In the genomic region with DNA sequence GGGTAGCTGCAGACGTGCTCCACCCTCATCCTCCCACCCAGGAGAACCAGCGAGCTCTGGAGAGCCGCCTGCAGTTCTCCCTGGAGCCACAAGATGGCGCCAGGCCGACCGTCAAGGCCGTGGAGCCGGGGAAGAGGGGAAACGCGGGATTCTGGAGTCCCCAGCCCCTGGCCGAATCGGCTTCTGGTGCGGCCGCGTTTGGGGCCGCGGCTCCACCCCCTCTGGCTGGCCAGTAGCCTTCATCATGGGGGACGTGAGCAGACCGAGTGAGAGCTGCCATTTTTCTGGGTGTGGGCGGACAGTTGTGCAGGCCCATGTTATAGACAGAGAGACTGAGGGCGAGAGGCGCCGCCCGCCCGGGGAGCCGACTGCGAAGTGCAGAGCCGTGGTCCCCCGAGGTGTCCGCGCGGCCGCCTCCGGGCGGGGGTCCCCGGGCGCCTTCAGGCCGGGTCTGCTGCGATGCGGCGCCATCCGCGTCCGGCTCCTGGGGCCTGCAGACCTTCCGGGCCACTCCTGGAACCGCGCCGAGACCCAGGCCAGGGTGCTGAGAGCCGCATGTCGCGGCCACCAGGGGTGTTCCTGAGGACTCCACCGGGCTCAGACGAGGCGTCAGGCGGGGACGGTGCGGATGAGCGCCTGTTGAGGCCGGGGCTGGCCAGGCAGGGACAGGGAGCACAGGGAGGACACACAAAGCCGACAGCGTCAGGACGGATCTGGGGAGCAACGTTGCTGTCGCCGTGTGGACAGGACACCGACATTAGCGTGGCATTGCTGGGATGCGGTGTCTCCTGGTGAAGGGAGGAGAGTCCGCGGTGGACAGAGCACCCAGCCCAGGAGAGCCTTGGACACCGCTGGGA, we compare ENCODE assay signal across 8 cellular contexts.
DNase-seq lines count a peak whose midpoint lies in the region; ATAC-seq and TF ChIP-seq lines count a peak whose summit lies in the region.

No MANE protein-coding gene starts in this region.

- no peaks in the 10 kb centered on the region for H3K9me3 ChIP-seq in SJCRH30 (replicated peaks)
- no peaks in the 10 kb centered on the region for H3K9me3 ChIP-seq in heart right ventricle
- H3K9me3 ChIP-seq in vagina: no peaks in the 10 kb centered on the region

- peak overlapping the region; percentile 38 for H3K4me3 ChIP-seq in AG10803 (ENCODE audit: low read length)
- H3K4me3 ChIP-seq in SJCRH30: no peak overlapping the region
- peak overlapping the region; percentile 4 to 52 (median 39) for H3K4me3 ChIP-seq in heart right ventricle
- H3K4me3 ChIP-seq in vagina: peak overlapping the region; percentile 25 to 34

- ATAC-seq in GM18867 (IDR thresholded peaks at IDR 0.05; ENCODE audit: unreplicated experiment) (peak; percentile 67), heart right ventricle (peak; percentile 59 to 86 (median 81))
- ATAC-seq in activated naive CD8-positive, alpha-beta T cell treated with anti-CD3 and anti-CD28 coated beads, Interleukin-2, amount 50 U/mL, for 24 hours: peak; percentile 46

- TF ChIP-seq CTCF in AG10803 (conservative IDR thresholded peaks at IDR 0.05; ENCODE audit: low read length) (peak; percentile 92), heart right ventricle (IDR thresholded peaks at IDR 0.05) (peak; percentile 98 to 100 (median 99)), progenitor cell of endocrine pancreas (IDR thresholded peaks at IDR 0.05; ENCODE audit: unreplicated experiment) (peak; percentile 96), vagina (IDR thresholded peaks at IDR 0.05) (peak; percentile 82 to 96 (median 91))

- H3K4me1 Mint-ChIP-seq in activated naive CD8-positive, alpha-beta T cell treated with anti-CD3 and anti-CD28 coated beads, Interleukin-2, amount 50 U/mL, for 24 hours: peaks cover 12% of the 10 kb centered on the region
- peaks cover 1% of the 10 kb centered on the region for H3K4me1 Mint-ChIP-seq in progenitor cell of endocrine pancreas (ENCODE audit: low read depth)

- WGBS in heart right ventricle, 2 donors: 25 to 29% methylated on average over 66 to 71 of the region's 71 CpGs

- peaks cover 25% of the 10 kb centered on the region for H3K27me3 Mint-ChIP-seq in activated naive CD8-positive, alpha-beta T cell treated with anti-CD3 and anti-CD28 coated beads, Interleukin-2, amount 50 U/mL, for 24 hours
- peaks cover 14% of the 10 kb centered on the region for H3K27me3 Mint-ChIP-seq in progenitor cell of endocrine pancreas

- H3K4me3 Mint-ChIP-seq in activated naive CD8-positive, alpha-beta T cell treated with anti-CD3 and anti-CD28 coated beads, Interleukin-2, amount 50 U/mL, for 24 hours: peak overlapping the region; percentile 40
- H3K4me3 Mint-ChIP-seq in progenitor cell of endocrine pancreas (ENCODE audit: low read depth): peak overlapping the region; percentile 78

- DNase-seq in AG10803 (ENCODE audit: low read depth) (peak; percentile 51), HS-27A (ENCODE audit: low read depth) (peak; percentile 45), SJCRH30 (peak; percentile 60 to 75), heart right ventricle (peak; percentile 79 to 83), progenitor cell of endocrine pancreas (ENCODE audit: low spot score, unreplicated experiment) (peak; percentile 89), vagina (ENCODE audit: extremely low spot score in 2 of 2) (peak in 1 of 2 donors; percentile 77)
- peak; percentile 74 for DNase-seq in activated naive CD8-positive, alpha-beta T cell treated with anti-CD3 and anti-CD28 coated beads, Interleukin-2, amount 50 U/mL, for 24 hours

- no peak overlapping the region for H3K27ac Mint-ChIP-seq in activated naive CD8-positive, alpha-beta T cell treated with anti-CD3 and anti-CD28 coated beads, Interleukin-2, amount 50 U/mL, for 24 hours
- H3K27ac Mint-ChIP-seq in progenitor cell of endocrine pancreas: peak overlapping the region; percentile 63

- no peaks in the 10 kb centered on the region for H3K9me3 Mint-ChIP-seq in activated naive CD8-positive, alpha-beta T cell treated with anti-CD3 and anti-CD28 coated beads, Interleukin-2, amount 50 U/mL, for 24 hours
- no peaks in the 10 kb centered on the region for H3K9me3 Mint-ChIP-seq in progenitor cell of endocrine pancreas (ENCODE audit: low read depth)

- H3K36me3 ChIP-seq in SJCRH30 (no peaks in the 10 kb centered on the region), heart right ventricle (no peaks in the 10 kb centered on the region), vagina (no peaks in the 10 kb centered on the region)

- H3K27me3 ChIP-seq in SJCRH30 (no peaks in the 10 kb centered on the region), heart right ventricle (peaks cover 0 to 15% (median 0%) of the 10 kb centered on the region in 7 donors), vagina (no peaks in the 10 kb centered on the region)

- no peaks in the 10 kb centered on the region for H3K36me3 Mint-ChIP-seq in activated naive CD8-positive, alpha-beta T cell treated with anti-CD3 and anti-CD28 coated beads, Interleukin-2, amount 50 U/mL, for 24 hours (ENCODE audit: low read depth)
- no peaks in the 10 kb centered on the region for H3K36me3 Mint-ChIP-seq in progenitor cell of endocrine pancreas (ENCODE audit: insufficient read depth)

- intact Hi-C loops in heart right ventricle (cut with DNase I) (loop anchor here in 8 of 10 donors (5.0 to 10.0 kb wide), 8 partner anchors 412 to 1118 kb away; no protein-coding TSS in a partner anchor), vagina (cut with DNase I) (loop anchor here (10.0 kb wide), 1 partner anchor 412 kb away; no protein-coding TSS in a partner anchor)

- H3K27ac ChIP-seq in SJCRH30 (no peak overlapping the region), heart right ventricle (no peak overlapping the region), vagina (no peak overlapping the region)

- no peak for TF ChIP-seq POLR2A in vagina (IDR thresholded peaks at IDR 0.05)

- H3K4me1 ChIP-seq in SJCRH30: no peaks in the 10 kb centered on the region
- H3K4me1 ChIP-seq in heart right ventricle: peaks cover 0 to 55% (median 18%) of the 10 kb centered on the region in 9 donors
- peaks cover 25% of the 10 kb centered on the region for H3K4me1 ChIP-seq in vagina
